ENCODE assay signal across 23 cellular contexts in the genomic region with DNA sequence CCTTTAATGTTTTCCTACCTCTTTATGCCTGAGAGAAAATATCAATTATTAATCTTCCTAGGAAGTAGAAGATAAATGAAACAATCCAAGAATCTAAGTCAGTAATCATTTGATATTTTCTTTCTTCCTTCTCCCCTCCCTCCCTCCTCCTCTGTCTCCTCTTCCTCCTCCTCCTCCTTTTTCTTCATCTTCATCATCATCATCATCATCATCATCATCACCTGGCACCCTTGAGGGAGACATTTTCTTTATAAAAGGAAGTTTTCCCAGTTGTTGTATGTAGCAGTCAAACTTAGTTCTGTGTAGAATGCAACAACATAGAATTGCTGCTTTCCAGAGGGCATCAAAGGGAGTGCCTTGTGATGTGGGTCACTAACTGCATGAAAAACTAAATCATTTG.
DNase-seq lines count a peak whose midpoint lies in the region; ATAC-seq and TF ChIP-seq lines count a peak whose summit lies in the region.
"Had no signal": no experiment of that assay in that cellular context is flagged by ENCODE, and none has a peak within 500 bp of the region (broad histone marks: within the 10 kb centered on the region; RNA-seq: fewer than 3 reads in every experiment).

No MANE protein-coding gene starts in this region.

- no peak overlapping the region for H3K4me3 ChIP-seq in HEK293 (ENCODE audit: low read depth, low read length)
- H3K4me3 ChIP-seq: BLaER1, GM12878 had no signal

- CTCF ChIA-PET in HEK293 (lab: Yijun Ruan, JAX): no interaction called here

- no peaks in the 10 kb centered on the region for H3K4me1 ChIP-seq in HEK293 (ENCODE audit: control insufficient read depth, insufficient read depth, low read length)
- H3K4me1 ChIP-seq: BE2C, BLaER1 had no signal

- H3K27ac Mint-ChIP-seq in T-helper 17 cell: peak overlapping the region; percentile 34
- peak overlapping the region; percentile 59 for H3K27ac Mint-ChIP-seq in neural crest cell (ENCODE audit: unreplicated experiment)
- H3K27ac Mint-ChIP-seq: CD14-positive monocyte; CD4-positive, alpha-beta memory T cell; CD4-positive, CD25-positive, alpha-beta regulatory T cell; CD8-positive, alpha-beta memory T cell had no signal

- no peak for TF ChIP-seq CTCF in HEK293 (tag by site-specific recombination; IDR thresholded peaks at IDR 0.05)
- no peak for TF ChIP-seq CTCF in neural crest cell (conservative IDR thresholded peaks at IDR 0.05)

- H3K36me3 ChIP-seq in HEK293 (ENCODE audit: control insufficient read depth in 2 of 2, insufficient read depth in 1 of 2, low read length in 2 of 2): peaks cover 6 to 58% of the 10 kb centered on the region in 2 experiments
- H3K36me3 ChIP-seq: BLaER1 had no signal

- POLR2A ChIA-PET in HEK293 (lab: Yijun Ruan, JAX): no interaction called here

- H3K27me3 Mint-ChIP-seq in T-helper 17 cell (no peaks in the 10 kb centered on the region), neural crest cell (ENCODE audit: low read depth) (no peaks in the 10 kb centered on the region)
- H3K27me3 Mint-ChIP-seq: CD8-positive, alpha-beta memory T cell had no signal

- no peak for DNase-seq in T-helper 17 cell
- DNase-seq in neural crest cell (ENCODE audit: low read depth, low spot score): no peak
- DNase-seq in mucosa of gallbladder (ENCODE audit: low spot score): no peak
- DNase-seq in dedifferentiated amniotic fluid mesenchymal stem cell (ENCODE audit: extremely low spot score): no peak
- DNase-seq: 8988T; ACHN; BE2C; C1 segment of cervical spinal cord; CD4-positive, alpha-beta memory T cell; CD4-positive, CD25-positive, alpha-beta regulatory T cell; CD8-positive, alpha-beta memory T cell; COR-L47; DMS 273 treated with DMSO at 0.1 percent for 48 hours; DMS153; DMS53; DMS79; DND-41; EL; GDM1 had no signal

- no peak for ATAC-seq in T-helper 17 cell
- ATAC-seq: GM12878 had no signal

- peaks cover 8% of the 10 kb centered on the region for H3K4me1 Mint-ChIP-seq in T-helper 17 cell
- no peaks in the 10 kb centered on the region for H3K4me1 Mint-ChIP-seq in neural crest cell
- H3K4me1 Mint-ChIP-seq: CD14-positive monocyte; CD4-positive, alpha-beta memory T cell; CD4-positive, CD25-positive, alpha-beta regulatory T cell; CD8-positive, alpha-beta memory T cell had no signal

- H3K9me3 ChIP-seq in HEK293 (ENCODE audit: control insufficient read depth, insufficient read depth, low read depth, low read length): no peaks in the 10 kb centered on the region
- no peaks in the 10 kb centered on the region for H3K9me3 ChIP-seq in T-helper 17 cell (ENCODE audit: control insufficient read depth, low read length, poor library complexity, severe bottlenecking)
- H3K9me3 ChIP-seq: BE2C, BLaER1 had no signal

- H3K27ac ChIP-seq in HEK293 (ENCODE audit: extremely low read depth, low read depth, low read length): no peak overlapping the region
- H3K27ac ChIP-seq: BLaER1 had no signal

- no peaks in the 10 kb centered on the region for H3K9me3 Mint-ChIP-seq in neural crest cell
- H3K9me3 Mint-ChIP-seq: CD14-positive monocyte; CD8-positive, alpha-beta memory T cell had no signal

- H3K4me3 Mint-ChIP-seq in T-helper 17 cell: no peak overlapping the region
- H3K4me3 Mint-ChIP-seq in neural crest cell: no peak overlapping the region
- H3K4me3 Mint-ChIP-seq: CD14-positive monocyte; CD4-positive, alpha-beta memory T cell; CD4-positive, CD25-positive, alpha-beta regulatory T cell; CD8-positive, alpha-beta memory T cell had no signal

- H3K36me3 Mint-ChIP-seq in T-helper 17 cell (ENCODE audit: low read depth) (peaks cover 12% of the 10 kb centered on the region), neural crest cell (ENCODE audit: low read depth) (peaks cover 16% of the 10 kb centered on the region)
- H3K36me3 Mint-ChIP-seq: CD14-positive monocyte; CD4-positive, alpha-beta memory T cell; CD4-positive, CD25-positive, alpha-beta regulatory T cell; CD8-positive, alpha-beta memory T cell had no signal

TF ChIP-seq in HEK293, 187 proteins besides CTCF, POLR2A, EP300 and RAD21:
- TF ChIP-seq KLF10 (tag by site-specific recombination; IDR thresholded peaks at IDR 0.05): no peak
- TF ChIP-seq, protein P1, sequence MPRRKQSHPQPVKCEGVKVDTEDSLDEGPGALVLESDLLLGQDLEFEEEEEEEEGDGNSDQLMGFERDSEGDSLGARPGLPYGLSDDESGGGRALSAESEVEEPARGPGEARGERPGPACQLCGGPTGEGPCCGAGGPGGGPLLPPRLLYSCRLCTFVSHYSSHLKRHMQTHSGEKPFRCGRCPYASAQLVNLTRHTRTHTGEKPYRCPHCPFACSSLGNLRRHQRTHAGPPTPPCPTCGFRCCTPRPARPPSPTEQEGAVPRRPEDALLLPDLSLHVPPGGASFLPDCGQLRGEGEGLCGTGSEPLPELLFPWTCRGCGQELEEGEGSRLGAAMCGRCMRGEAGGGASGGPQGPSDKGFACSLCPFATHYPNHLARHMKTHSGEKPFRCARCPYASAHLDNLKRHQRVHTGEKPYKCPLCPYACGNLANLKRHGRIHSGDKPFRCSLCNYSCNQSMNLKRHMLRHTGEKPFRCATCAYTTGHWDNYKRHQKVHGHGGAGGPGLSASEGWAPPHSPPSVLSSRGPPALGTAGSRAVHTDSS (tag by site-specific recombination; IDR thresholded peaks at IDR 0.05): peak; percentile 96
TF ChIP-seq in HEK293: peak in this region for 1.
